8 cellular contexts compared by ENCODE assay signal in genomic region chr11:130671801-130672700, GRCh38.
DNase-seq lines count a peak whose midpoint lies in the region; ATAC-seq and TF ChIP-seq lines count a peak whose summit lies in the region.
"Had no signal": no experiment of that assay in that cellular context is flagged by ENCODE, and none has a peak within 500 bp of the region (broad histone marks: within the 10 kb centered on the region; RNA-seq: fewer than 3 reads in every experiment).

No MANE protein-coding gene starts in this region.

- BruUV-seq in mammary epithelial cell (replicated peaks; lab: Mats Ljungman, UMichigan) = no TSS peak

- no peaks in the 10 kb centered on the region for H4K20me1 ChIP-seq in mammary epithelial cell (ENCODE audit: insufficient read depth, low read length)

- H3K27me3 ChIP-seq in MG63 = no peaks in the 10 kb centered on the region
- H3K27me3 ChIP-seq in mammary epithelial cell (ENCODE audit: insufficient read depth, low read length) = no peaks in the 10 kb centered on the region

- intact Hi-C loops in mammary epithelial cell (cut with micrococcal nuclease) = loop anchor here (2.0 kb wide), 1 partner anchor 35 kb away; no protein-coding TSS in a partner anchor
- intact Hi-C loops in left colon (cut with DNase I, micrococcal nuclease) = no loop called here

- dilution Hi-C loops in mammary epithelial cell (cut with HindIII; ENCODE audit: low sequenced_read_pairs) = no loop called here

- in situ Hi-C loops in mammary epithelial cell (cut with MboI; ENCODE audit: low sequenced_read_pairs in 2 of 2) = no loop called here
- in situ Hi-C loops in GM13976 (cut with MboI; ENCODE audit: low sequenced_read_pairs, unreplicated experiment) = no loop called here

- ATAC-seq in left colon = no peak
- ATAC-seq in HG02759 (IDR thresholded peaks at IDR 0.05; ENCODE audit: unreplicated experiment) = no peak

- H3K9me3 ChIP-seq in MG63 = 0 out of 2 replicates have a peak, but pooled peaks cover 5% of the 10 kb centered on the region
- H3K9me3 ChIP-seq in mammary epithelial cell (replicated peaks; ENCODE audit: insufficient read depth, low read length) = no peaks in the 10 kb centered on the region

- H2AFZ ChIP-seq in mammary epithelial cell (ENCODE audit: low read depth, low read length) = peak overlapping the region; percentile 50

- 58% methylated on average over 14 of the region's 14 CpGs for WGBS in mammary epithelial cell (ENCODE audit: low coverage, missing lambda C conversion rate)

- H3K36me3 ChIP-seq in MG63 (no peaks in the 10 kb centered on the region), mammary epithelial cell (ENCODE audit: insufficient read depth, low read length) (no peaks in the 10 kb centered on the region)

- TF ChIP-seq CTCF in mammary epithelial cell (conservative IDR thresholded peaks at IDR 0.05 in 1 of 2, IDR thresholded peaks at IDR 0.05 in 1 of 2; ENCODE audit: extremely low read depth in 1 of 2, insufficient read depth in 1 of 2, low read depth in 1 of 2, low read length in 2 of 2) (no peak), GM13976 (IDR thresholded peaks at IDR 0.05; ENCODE audit: borderline replicate concordance, control extremely low read depth, extremely low read depth, insufficient read depth, missing control alignments) (no peak)

- no peak overlapping the region for H3K27ac ChIP-seq in mammary epithelial cell (ENCODE audit: insufficient read depth, low read depth, low read length)
- H3K27ac ChIP-seq in temporal lobe (ENCODE audit: low read depth, low read length) = peak overlapping the region; percentile 40

- H3K9ac ChIP-seq in mammary epithelial cell (ENCODE audit: insufficient read depth, low read length) = no peak overlapping the region

- H3K79me2 ChIP-seq in mammary epithelial cell (ENCODE audit: insufficient read depth, low read length) = no peaks in the 10 kb centered on the region

- H3K4me3 ChIP-seq in MG63 (no peak overlapping the region), mammary epithelial cell (replicated peaks in 1 of 3; ENCODE audit: insufficient read depth in 1 of 3, low read depth in 2 of 3, low read length in 3 of 3) (no peak overlapping the region)

- DNase-seq in MG63 (peak; percentile 89), mammary epithelial cell (peak; percentile 61), left colon (peak; percentile 20 to 57), GM13976 (ENCODE audit: low spot score) (no peak)
- no peak for DNase-seq in activated naive CD4-positive, alpha-beta T cell (lab: John Stamatoyannopoulos, UW)
- DNase-seq: activated CD4-positive, alpha-beta memory T cell treated with anti-CD3 and anti-CD28 coated beads, Interleukin-2, amount 10 ng/mL, durations not matched to agents 7 days and 5 days had no signal

- no peak overlapping the region for H3K4me2 ChIP-seq in mammary epithelial cell (ENCODE audit: insufficient read depth, low read depth, low read length)

- CTCF ChIA-PET in mammary epithelial cell (lab: Charles Lee; ENCODE audit: low non-redundant PET) = interaction anchor here (0.6 kb wide), 1 partner anchor 123 kb away, joined by 3 read pairs; no protein-coding TSS in a partner anchor

- peaks cover 24% of the 10 kb centered on the region for H3K4me1 ChIP-seq in mammary epithelial cell (ENCODE audit: insufficient read depth, low read length)

Comparison
In these comparisons a context has a peak if more than half of its experiments do, and no peak if none do; other contexts are left out.
1. DNase-seq: peak in MG63 (single experiment), mammary epithelial cell (single experiment) and left colon (2 of 2); none in GM13976 (single experiment) and activated naive CD4-positive, alpha-beta T cell (0 of 4).